ENCODE assay signal across 25 cellular contexts in the genomic region with DNA sequence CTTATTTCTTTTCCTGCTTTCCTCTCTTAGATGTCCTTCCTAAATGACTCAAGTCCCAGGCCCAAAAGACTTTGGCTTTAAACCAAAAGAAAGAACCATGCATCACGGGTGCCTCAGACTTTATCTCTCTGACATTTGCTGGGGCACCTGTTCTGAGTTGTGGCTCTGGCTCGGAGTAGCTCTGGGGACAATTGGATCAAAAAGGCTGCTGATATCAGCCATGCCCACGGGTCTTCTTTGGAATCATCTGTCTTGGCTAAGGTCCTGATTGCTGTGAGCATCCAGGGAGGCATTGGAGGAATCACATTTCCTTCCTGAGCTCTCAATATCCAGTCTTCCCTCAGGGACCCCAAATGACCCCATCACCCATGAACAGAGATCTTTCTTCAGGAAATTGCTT. TPM values are rescaled to one million over a fixed set of nuclear protein-coding genes. Genes with fewer than 3 reads are reported as not detected.
"Had no signal": no experiment of that assay in that cellular context is flagged by ENCODE, and none has a peak within 500 bp of the region (broad histone marks: within the 10 kb centered on the region; RNA-seq: fewer than 3 reads in every experiment).

No MANE protein-coding gene starts in this region.

- DNase-seq: cortex of kidney; effector CD4-positive, alpha-beta T cell; foreskin keratinocyte; heart right ventricle; hippocampal formation; kidney glomerular epithelial cell; left colon; left ventricle myocardium superior; lower lobe of right lung; right cardiac atrium; sigmoid colon; spleen; stimulated activated CD4-positive, alpha-beta T cell treated with anti-CD3 and anti-CD28 coated beads, Interleukin-4, amount 100 ng/mL, for 4 hours; stimulated activated naive CD8-positive, alpha-beta T cell treated with anti-CD3 and anti-CD28 coated beads, Interleukin-15, Interleukin-2, amounts not matched to agents 100 U/mL and 50 U/mL, for 24 hours; upper lobe of left lung had no signal

- H3K4me3 Mint-ChIP-seq: natural killer cell treated with Interleukin-12 subunit alpha and Interleukin-12 subunit beta and Interleukin-15 and Interleukin-18, amount 100 ng/mL, for 72 hours; neural progenitor cell; stimulated activated memory B cell treated with anti-CD40 and anti-IgM and Interleukin-4, amounts not matched to agents 10 μg/mL and 1 μg/mL and 100 μg/mL, for 72 hours had no signal

- H3K27me3 Mint-ChIP-seq: stimulated activated memory B cell treated with anti-CD40 and anti-IgM and Interleukin-4, amounts not matched to agents 10 μg/mL and 1 μg/mL and 100 μg/mL, for 72 hours had no signal

- H3K27me3 ChIP-seq: foreskin keratinocyte, gastroesophageal sphincter, heart right ventricle, neural progenitor cell, sigmoid colon, spleen, tibial nerve, upper lobe of left lung had no signal

- H3K36me3 ChIP-seq: gastroesophageal sphincter, heart right ventricle, lower lobe of right lung, neural progenitor cell, prostate gland, sigmoid colon, spleen, thoracic aorta, tibial nerve, upper lobe of left lung had no signal

- H3K36me3 Mint-ChIP-seq: natural killer cell treated with Interleukin-12 subunit alpha and Interleukin-12 subunit beta and Interleukin-15 and Interleukin-18, amount 100 ng/mL, for 72 hours; neural progenitor cell; stimulated activated memory B cell treated with anti-CD40 and anti-IgM and Interleukin-4, amounts not matched to agents 10 μg/mL and 1 μg/mL and 100 μg/mL, for 72 hours had no signal

- H3K4me3 ChIP-seq: gastroesophageal sphincter, heart right ventricle, lower lobe of right lung, neural progenitor cell, prostate gland, sigmoid colon, skin epidermis, spleen, thoracic aorta, tibial nerve, upper lobe of left lung had no signal

- H3K9ac ChIP-seq: neural progenitor cell had no signal

- H2AFZ ChIP-seq: neural progenitor cell had no signal

- H3K27ac ChIP-seq: epithelial cell of prostate, foreskin keratinocyte, gastroesophageal sphincter, heart right ventricle, lower lobe of right lung, neural progenitor cell, prostate gland, sigmoid colon, skin epidermis, spleen, thoracic aorta, tibial nerve, upper lobe of left lung had no signal

- H3K4me2 ChIP-seq: neural progenitor cell had no signal

- H3K9me3 ChIP-seq: gastroesophageal sphincter, heart right ventricle, lower lobe of right lung, prostate gland, sigmoid colon, thoracic aorta, tibial nerve, upper lobe of left lung had no signal

- H3K9me3 Mint-ChIP-seq: natural killer cell treated with Interleukin-12 subunit alpha and Interleukin-12 subunit beta and Interleukin-15 and Interleukin-18, amount 100 ng/mL, for 72 hours; neural progenitor cell had no signal

- ATAC-seq: esophagus mucosa; foreskin keratinocyte; gastroesophageal sphincter; left colon; left ventricle myocardium superior; lower lobe of right lung; natural killer cell treated with Interleukin-12 subunit alpha and Interleukin-12 subunit beta and Interleukin-15 and Interleukin-18, amount 100 ng/mL, for 72 hours; right cardiac atrium; stimulated activated memory B cell treated with anti-CD40 and anti-IgM and Interleukin-4, amounts not matched to agents 10 μg/mL and 1 μg/mL and 100 μg/mL, for 72 hours; stimulated activated naive CD8-positive, alpha-beta T cell treated with anti-CD3 and anti-CD28 coated beads, Interleukin-15, Interleukin-2, amounts not matched to agents 100 U/mL and 50 U/mL, for 24 hours had no signal

- H3K27ac Mint-ChIP-seq: natural killer cell treated with Interleukin-12 subunit alpha and Interleukin-12 subunit beta and Interleukin-15 and Interleukin-18, amount 100 ng/mL, for 72 hours; neural progenitor cell; stimulated activated memory B cell treated with anti-CD40 and anti-IgM and Interleukin-4, amounts not matched to agents 10 μg/mL and 1 μg/mL and 100 μg/mL, for 72 hours had no signal

- H3K4me1 Mint-ChIP-seq: neural progenitor cell; stimulated activated memory B cell treated with anti-CD40 and anti-IgM and Interleukin-4, amounts not matched to agents 10 μg/mL and 1 μg/mL and 100 μg/mL, for 72 hours had no signal

- H3K4me1 ChIP-seq: foreskin keratinocyte, gastroesophageal sphincter, lower lobe of right lung, neural progenitor cell, prostate gland, sigmoid colon, spleen, tibial nerve, upper lobe of left lung had no signal

RNA-seq across cellular contexts. Expression of a gene that starts 59.9 kb away (rescaled TPM):
- total RNA-seq: natural killer cell treated with Interleukin-12 subunit alpha and Interleukin-12 subunit beta and Interleukin-15 and Interleukin-18, amount 100 ng/mL, for 72 hours had no signal
